Comparison of ENCODE assay signal across 12 cellular contexts in genomic region chr17:48439473-48439872, GRCh38. TPM values are rescaled to one million over a fixed set of nuclear protein-coding genes. Genes with fewer than 3 reads are reported as not detected.
DNase-seq lines count a peak whose midpoint lies in the region; ATAC-seq and TF ChIP-seq lines count a peak whose summit lies in the region.
"Had no signal": no experiment of that assay in that cellular context is flagged by ENCODE, and none has a peak within 500 bp of the region (broad histone marks: within the 10 kb centered on the region; RNA-seq: fewer than 3 reads in every experiment).

No MANE protein-coding gene starts in this region.

- H4K91ac ChIP-seq in mesenchymal stem cell (ENCODE audit: low read length): no peak overlapping the region

- intact Hi-C loops in activated CD4-positive, alpha-beta memory T cell treated with anti-CD3 and anti-CD28 coated beads for 36 hours (cut with micrococcal nuclease): no loop called here
- intact Hi-C loops in CD14-positive monocyte (cut with micrococcal nuclease): no loop called here

- H3K9me3 Mint-ChIP-seq in activated CD4-positive, alpha-beta memory T cell treated with anti-CD3 and anti-CD28 coated beads for 36 hours: peaks cover 4% of the 10 kb centered on the region
- H3K9me3 Mint-ChIP-seq in CD14-positive monocyte (peaks cover 1 to 6% (median 3%) of the 10 kb centered on the region in 7 donors), progenitor cell of endocrine pancreas (ENCODE audit: low read depth) (no peaks in the 10 kb centered on the region)

- peak; percentile 31 for ATAC-seq in GM21619 (IDR thresholded peaks at IDR 0.05; ENCODE audit: unreplicated experiment)
- ATAC-seq: HCT116 had no signal

- H3K18ac ChIP-seq in mesenchymal stem cell (ENCODE audit: low read depth in 1 of 2, low read length in 2 of 2): no peak overlapping the region

- H3K27ac Mint-ChIP-seq in activated CD4-positive, alpha-beta memory T cell treated with anti-CD3 and anti-CD28 coated beads for 36 hours: peak overlapping the region; percentile 88
- H3K27ac Mint-ChIP-seq in CD14-positive monocyte (no peak overlapping the region), progenitor cell of endocrine pancreas (no peak overlapping the region)

- H2BK12ac ChIP-seq in mesenchymal stem cell (ENCODE audit: low read length in 2 of 2): no peak overlapping the region

- H3K36me3 ChIP-seq in GM06990 (ENCODE audit: control insufficient read depth, insufficient read depth, low read length) (no peaks in the 10 kb centered on the region), mesenchymal stem cell (ENCODE audit: control insufficient read depth in 1 of 2, insufficient read depth in 2 of 2, low read depth in 1 of 2, low read length in 2 of 2) (no peaks in the 10 kb centered on the region)
- H3K36me3 ChIP-seq: esophagus squamous epithelium had no signal

- no peak overlapping the region for H2BK5ac ChIP-seq in mesenchymal stem cell (ENCODE audit: low read depth, low read length, poor library complexity, severe bottlenecking)

- peaks cover 2% of the 10 kb centered on the region for H3K4me1 ChIP-seq in mesenchymal stem cell (ENCODE audit: control insufficient read depth, insufficient read depth, low read depth, low read length)

- no peak overlapping the region for H2BK15ac ChIP-seq in mesenchymal stem cell (ENCODE audit: low read depth, poor library complexity, severe bottlenecking)

- 97% methylated on average over 2 of the region's 2 CpGs for WGBS in mesenchymal stem cell

- H3K27me3 ChIP-seq in GM06990 (replicated peaks; ENCODE audit: control insufficient read depth, insufficient read depth, low read length) (no peaks in the 10 kb centered on the region), mesenchymal stem cell (ENCODE audit: control insufficient read depth in 1 of 2, insufficient read depth in 1 of 2, low read length in 2 of 2) (peaks cover 5 to 18% of the 10 kb centered on the region in 2 experiments)

- peaks cover 85% of the 10 kb centered on the region for H3K4me1 Mint-ChIP-seq in activated CD4-positive, alpha-beta memory T cell treated with anti-CD3 and anti-CD28 coated beads for 36 hours (ENCODE audit: low read depth)
- H3K4me1 Mint-ChIP-seq in CD14-positive monocyte: peaks cover 13% of the 10 kb centered on the region
- peaks cover 22% of the 10 kb centered on the region for H3K4me1 Mint-ChIP-seq in progenitor cell of endocrine pancreas (ENCODE audit: low read depth)

- no peak overlapping the region for H3K4ac ChIP-seq in mesenchymal stem cell (ENCODE audit: low read depth in 1 of 2, low read length in 2 of 2)

- no peak overlapping the region for H2AFZ ChIP-seq in mesenchymal stem cell (ENCODE audit: low read depth, low read length)

- no peak overlapping the region for H3K27ac ChIP-seq in mesenchymal stem cell (ENCODE audit: low read length, poor library complexity, severe bottlenecking)

- H3K9me3 ChIP-seq in mesenchymal stem cell (ENCODE audit: control insufficient read depth, low read length): no peaks in the 10 kb centered on the region
- H3K9me3 ChIP-seq: Caco-2, esophagus squamous epithelium had no signal

- H3K36me3 Mint-ChIP-seq in activated CD4-positive, alpha-beta memory T cell treated with anti-CD3 and anti-CD28 coated beads for 36 hours: no peaks in the 10 kb centered on the region
- H3K36me3 Mint-ChIP-seq in CD14-positive monocyte (no peaks in the 10 kb centered on the region), progenitor cell of endocrine pancreas (ENCODE audit: insufficient read depth) (no peaks in the 10 kb centered on the region)

- H3K23ac ChIP-seq in mesenchymal stem cell (ENCODE audit: low read length in 2 of 2): no peak overlapping the region

- no peaks in the 10 kb centered on the region for H3K27me3 Mint-ChIP-seq in activated CD4-positive, alpha-beta memory T cell treated with anti-CD3 and anti-CD28 coated beads for 36 hours
- peaks cover 22 to 47% (median 38%) of the 10 kb centered on the region in 3 donors for H3K27me3 Mint-ChIP-seq in CD14-positive monocyte (ENCODE audit: low read depth in 3 of 3)
- H3K27me3 Mint-ChIP-seq in progenitor cell of endocrine pancreas: peaks cover 24% of the 10 kb centered on the region

- POLR2A ChIA-PET in activated CD4-positive, alpha-beta memory T cell treated with anti-CD3 and anti-CD28 coated beads for 36 hours (lab: Charles Lee): interaction anchor here (1.5 to 2.3 kb wide), 4 partner anchors 8 to 20 kb away, joined by 3 to 8 read pairs (median 6); no protein-coding TSS in a partner anchor

- H3K4me2 ChIP-seq in mesenchymal stem cell (ENCODE audit: low read length, poor library complexity, severe bottlenecking): no peak overlapping the region

- H3K4me3 ChIP-seq in GM06990 (replicated peaks; ENCODE audit: low read depth, low read length) (no peak overlapping the region; the same call in 1 of the 2 replicates), mesenchymal stem cell (ENCODE audit: insufficient read depth in 1 of 2, low read depth in 1 of 2, low read length in 2 of 2) (no peak overlapping the region)
- H3K4me3 ChIP-seq: esophagus squamous epithelium had no signal

- no peak for TF ChIP-seq CTCF in GM06990 (IDR thresholded peaks at IDR 0.05; ENCODE audit: insufficient read depth, low read length, poor library complexity, severe bottlenecking)
- no peak for TF ChIP-seq CTCF in CD14-positive monocyte (IDR thresholded peaks at IDR 0.05)
- TF ChIP-seq CTCF in progenitor cell of endocrine pancreas (IDR thresholded peaks at IDR 0.05; ENCODE audit: unreplicated experiment): no peak

- H3K14ac ChIP-seq in mesenchymal stem cell (ENCODE audit: low read length in 2 of 2): no peak overlapping the region

- H3K79me1 ChIP-seq in mesenchymal stem cell (replicated peaks; ENCODE audit: low read length, poor library complexity, severe bottlenecking): no peaks in the 10 kb centered on the region

- CTCF ChIA-PET in activated CD4-positive, alpha-beta memory T cell treated with anti-CD3 and anti-CD28 coated beads for 36 hours (lab: Charles Lee): interaction anchor here (1.0 to 3.5 kb wide), 9 partner anchors 11 to 197 kb away, joined by 3 to 27 read pairs (median 5); partner anchors contain the start of gene HOXB5

- no peak overlapping the region for H3K9ac ChIP-seq in mesenchymal stem cell (ENCODE audit: low read length)

- H4K8ac ChIP-seq in mesenchymal stem cell (ENCODE audit: low read length): no peak overlapping the region

- no peak overlapping the region for H2AK5ac ChIP-seq in mesenchymal stem cell (ENCODE audit: low read length, severe bottlenecking)

- H3K4me3 Mint-ChIP-seq in activated CD4-positive, alpha-beta memory T cell treated with anti-CD3 and anti-CD28 coated beads for 36 hours: no peak overlapping the region
- H3K4me3 Mint-ChIP-seq in CD14-positive monocyte (no peak overlapping the region), progenitor cell of endocrine pancreas (ENCODE audit: low read depth) (no peak overlapping the region)

- no peak overlapping the region for H2BK120ac ChIP-seq in mesenchymal stem cell (ENCODE audit: low read depth, low read length)

- peak; percentile 37 for DNase-seq in GM06990 (ENCODE audit: extremely low read depth, insufficient read length)
- DNase-seq in activated CD4-positive, alpha-beta memory T cell treated with anti-CD3 and anti-CD28 coated beads for 36 hours: peak; percentile 64
- DNase-seq in mesenchymal stem cell: peak; percentile 25
- DNase-seq in NCI-H2081 (lab: John Stamatoyannopoulos, UW): no peak
- no peak for DNase-seq in CD14-positive monocyte (ENCODE audit: low spot score)
- no peak for DNase-seq in progenitor cell of endocrine pancreas (ENCODE audit: low spot score, unreplicated experiment)
- no peak for DNase-seq in NCI-H345 (lab: John Stamatoyannopoulos, UW)
- DNase-seq: Caco-2, esophagus squamous epithelium had no signal

RNA-seq across cellular contexts. Expression of gene SKAP1, which starts 9.5 kb away (rescaled TPM):
- total RNA-seq in activated CD4-positive, alpha-beta memory T cell treated with anti-CD3 and anti-CD28 coated beads for 36 hours: 10 to 100 TPM; 71.7 to 77.6 TPM
- 0.11 TPM for polyA plus RNA-seq in mesenchymal stem cell (2013, experiment 1 of 2)
- polyA plus RNA-seq in mesenchymal stem cell (2013, experiment 2 of 2): 0.16 TPM
- polyA plus RNA-seq in CD14-positive monocyte: 1 to 10 TPM in 1 of 2 donors, under 1 TPM in 1; 0.52 to 1.0 TPM
- 0.69 and 1.0 TPM in 2 replicates for total RNA-seq in progenitor cell of endocrine pancreas
- total RNA-seq: pulmonary artery endothelial cell had no signal

Comparison
In these comparisons a context has a peak if more than half of its experiments do, and no peak if none do; other contexts are left out.
1. DNase-seq: peak in GM06990 (single experiment), activated CD4-positive, alpha-beta memory T cell treated with anti-CD3 and anti-CD28 coated beads for 36 hours (single experiment) and mesenchymal stem cell (single experiment); none in NCI-H2081 (0 of 2), CD14-positive monocyte (single experiment), progenitor cell of endocrine pancreas (single experiment) and NCI-H345 (single experiment).
2. RNA of gene SKAP1, which starts 9.5 kb away (total RNA-seq): 71.7 to 77.6 TPM in activated CD4-positive, alpha-beta memory T cell treated with anti-CD3 and anti-CD28 coated beads for 36 hours; 0.69 to 1.0 TPM in progenitor cell of endocrine pancreas; every median in the first group is over 10 times any median in the second.